In the genomic region with DNA sequence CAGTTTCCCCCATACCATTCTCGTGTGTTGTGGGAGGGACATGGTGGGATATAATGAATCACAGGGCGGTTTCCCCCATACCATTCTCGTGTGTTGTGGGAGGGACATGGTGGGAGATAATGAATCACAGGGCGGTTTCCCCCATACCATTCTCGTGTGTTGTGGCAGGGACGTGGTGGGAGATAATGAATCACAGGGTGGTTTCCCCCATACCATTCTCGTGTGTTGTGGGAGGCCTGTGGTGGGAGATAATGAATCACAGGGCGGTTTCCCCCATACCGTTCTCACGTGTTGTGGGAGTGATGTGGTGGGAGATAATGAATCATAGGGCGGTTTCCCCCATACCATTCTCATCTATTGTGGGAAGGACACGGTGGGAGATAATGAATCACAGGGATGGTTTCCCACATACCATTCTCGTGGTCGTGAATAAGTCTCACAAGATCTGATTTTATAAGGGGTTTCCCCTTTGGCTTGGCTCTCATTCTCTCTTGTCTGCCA, we compare ENCODE assay signal across 10 cellular contexts.
DNase-seq lines count a peak whose midpoint lies in the region; ATAC-seq and TF ChIP-seq lines count a peak whose summit lies in the region.
"Had no signal": no experiment of that assay in that cellular context is flagged by ENCODE, and none has a peak within 500 bp of the region (broad histone marks: within the 10 kb centered on the region; RNA-seq: fewer than 3 reads in every experiment).

No MANE protein-coding gene starts in this region.

- H3K9me3 ChIP-seq in BE2C (no peaks in the 10 kb centered on the region), heart right ventricle (peaks cover 0 to 19% (median 0%) of the 10 kb centered on the region in 11 donors)

- H3K36me3 ChIP-seq in BE2C (no peaks in the 10 kb centered on the region; the same call in 1 of the 2 replicates), heart right ventricle (peaks cover 0 to 16% (median 0%) of the 10 kb centered on the region in 9 donors)

- intact Hi-C loops in heart right ventricle (cut with DNase I) = no loop called here

- TF ChIP-seq CTCF in osteocyte (IDR thresholded peaks at IDR 0.05) (no peak), BE2C (IDR thresholded peaks at IDR 0.05; ENCODE audit: low read depth, low read length) (no peak), heart right ventricle (IDR thresholded peaks at IDR 0.05) (no peak)

- peaks cover 40% of the 10 kb centered on the region for H3K9me3 Mint-ChIP-seq in activated naive CD8-positive, alpha-beta T cell treated with anti-CD3 and anti-CD28 coated beads, Interleukin-2, amount 50 U/mL, for 24 hours
- H3K9me3 Mint-ChIP-seq in osteocyte (ENCODE audit: unreplicated experiment) = peaks cover 20% of the 10 kb centered on the region

- H3K4me3 ChIP-seq in BE2C (ENCODE audit: low read depth, low read length) (no peak overlapping the region), heart right ventricle (no peak overlapping the region)

- H3K36me3 Mint-ChIP-seq in activated naive CD8-positive, alpha-beta T cell treated with anti-CD3 and anti-CD28 coated beads, Interleukin-2, amount 50 U/mL, for 24 hours (ENCODE audit: low read depth) = peaks cover 65% of the 10 kb centered on the region
- H3K36me3 Mint-ChIP-seq in osteocyte (ENCODE audit: unreplicated experiment) = peaks cover 21% of the 10 kb centered on the region

- H3K27me3 ChIP-seq in BE2C (no peaks in the 10 kb centered on the region), heart right ventricle (no peaks in the 10 kb centered on the region)

- peak overlapping the region; percentile 97 for H3K27ac Mint-ChIP-seq in activated naive CD8-positive, alpha-beta T cell treated with anti-CD3 and anti-CD28 coated beads, Interleukin-2, amount 50 U/mL, for 24 hours
- peak overlapping the region; percentile 16 for H3K27ac Mint-ChIP-seq in osteocyte (ENCODE audit: unreplicated experiment)
- H3K27ac Mint-ChIP-seq: dendritic cell treated with granulocyte-macrophage colony-stimulating factor and Interleukin-4, amounts not matched to agents 40 ng/mL and 50 ng/mL, for 4 days had no signal

- H3K4me1 ChIP-seq in BE2C = no peaks in the 10 kb centered on the region
- H3K4me1 ChIP-seq in heart right ventricle = peaks cover 0 to 11% (median 0%) of the 10 kb centered on the region in 9 donors

- ATAC-seq in activated naive CD8-positive, alpha-beta T cell treated with anti-CD3 and anti-CD28 coated beads, Interleukin-2, amount 50 U/mL, for 24 hours = peak; percentile 83
- ATAC-seq in GM19467 (IDR thresholded peaks at IDR 0.05; ENCODE audit: unreplicated experiment) (no peak), heart right ventricle (no peak)

- 91 to 95% methylated on average over 14 of the region's 14 CpGs for WGBS in heart right ventricle, 2 donors

- H3K27me3 Mint-ChIP-seq in activated naive CD8-positive, alpha-beta T cell treated with anti-CD3 and anti-CD28 coated beads, Interleukin-2, amount 50 U/mL, for 24 hours = peaks cover 5% of the 10 kb centered on the region
- no peaks in the 10 kb centered on the region for H3K27me3 Mint-ChIP-seq in osteocyte (ENCODE audit: unreplicated experiment)
- H3K27me3 Mint-ChIP-seq: dendritic cell treated with granulocyte-macrophage colony-stimulating factor and Interleukin-4, amounts not matched to agents 40 ng/mL and 50 ng/mL, for 4 days had no signal

- no peak overlapping the region for H3K27ac ChIP-seq in heart right ventricle

- peak overlapping the region; percentile 70 for H3K4me3 Mint-ChIP-seq in activated naive CD8-positive, alpha-beta T cell treated with anti-CD3 and anti-CD28 coated beads, Interleukin-2, amount 50 U/mL, for 24 hours
- no peak overlapping the region for H3K4me3 Mint-ChIP-seq in osteocyte (ENCODE audit: unreplicated experiment)
- H3K4me3 Mint-ChIP-seq: dendritic cell treated with granulocyte-macrophage colony-stimulating factor and Interleukin-4, amounts not matched to agents 40 ng/mL and 50 ng/mL, for 4 days had no signal

- DNase-seq in ELR (ENCODE audit: low read depth) (peak; percentile 98), T-helper 2 cell (peak in 4 of 5 experiments; percentile 25 to 89 (median 58)), osteocyte (ENCODE audit: extremely low spot score, unreplicated experiment) (no peak), NCI-H345 (lab: John Stamatoyannopoulos, UW) (no peak), BE2C (no peak), heart right ventricle (no peak)
- peak; percentile 58 for DNase-seq in activated naive CD8-positive, alpha-beta T cell treated with anti-CD3 and anti-CD28 coated beads, Interleukin-2, amount 50 U/mL, for 24 hours
- DNase-seq: NCI-H1105 treated with DMSO at 0.1 percent for 48 hours had no signal

- peaks cover 24% of the 10 kb centered on the region for H3K4me1 Mint-ChIP-seq in activated naive CD8-positive, alpha-beta T cell treated with anti-CD3 and anti-CD28 coated beads, Interleukin-2, amount 50 U/mL, for 24 hours
- peaks cover 3% of the 10 kb centered on the region for H3K4me1 Mint-ChIP-seq in osteocyte (ENCODE audit: unreplicated experiment)

Comparison
In these comparisons a context has a peak if more than half of its experiments do, and no peak if none do; other contexts are left out.
1. DNase-seq: peak in ELR (single experiment), T-helper 2 cell (4 of 5) and activated naive CD8-positive, alpha-beta T cell treated with anti-CD3 and anti-CD28 coated beads, Interleukin-2, amount 50 U/mL, for 24 hours (single experiment); none in osteocyte (single experiment), NCI-H345 (single experiment), BE2C (single experiment) and heart right ventricle (0 of 2).